In the genomic region with DNA sequence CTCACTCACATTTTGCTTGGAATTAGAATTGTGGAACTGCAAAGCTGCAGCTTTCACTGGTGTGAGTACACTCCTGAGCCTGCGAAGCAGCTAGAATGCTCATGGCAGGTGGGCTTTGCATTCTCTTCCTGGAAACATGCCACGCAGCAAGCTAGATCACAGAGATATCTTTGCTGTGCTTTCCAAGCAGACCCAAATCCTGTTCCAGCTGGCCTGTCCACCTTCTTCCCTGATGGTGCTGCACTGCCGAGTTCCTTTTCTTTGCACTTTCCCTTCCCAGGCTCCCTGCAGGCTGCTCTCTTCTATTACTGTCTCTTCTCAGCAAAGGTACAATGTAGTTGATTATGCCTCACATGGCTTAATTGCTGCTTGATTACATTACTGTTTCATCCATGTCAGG, we compare ENCODE assay signal across 14 cellular contexts.
"Had no signal": no experiment of that assay in that cellular context is flagged by ENCODE, and none has a peak within 500 bp of the region (broad histone marks: within the 10 kb centered on the region; RNA-seq: fewer than 3 reads in every experiment).

No MANE protein-coding gene starts in this region.

- H3K4me3 Mint-ChIP-seq: activated CD4-positive, alpha-beta memory T cell treated with anti-CD3 and anti-CD28 coated beads for 36 hours; activated T-cell treated with anti-CD3 and anti-CD28 coated beads, Interleukin-2, amount 50 U/mL, for 4 hours; neural crest cell; stimulated activated memory B cell treated with anti-CD40 and anti-IgM and Interleukin-4, amounts not matched to agents 10 μg/mL and 1 μg/mL and 100 μg/mL, for 72 hours had no signal

- H3K36me3 ChIP-seq: breast epithelium, left lung had no signal

- H3K27me3 ChIP-seq: breast epithelium, dorsolateral prefrontal cortex, left lung had no signal

- H3K27ac ChIP-seq: breast epithelium, left lung, parathyroid adenoma, VCaP had no signal

- ATAC-seq: activated naive CD4-positive, alpha-beta T cell treated with anti-CD3 and anti-CD28 coated beads, Interleukin-2, amount 50 U/mL, for 72 hours; activated T-cell treated with anti-CD3 and anti-CD28 coated beads, Interleukin-2, amount 50 U/mL, for 4 hours; esophagus mucosa; left lung; stimulated activated memory B cell treated with anti-CD40 and anti-IgM and Interleukin-4, amounts not matched to agents 10 μg/mL and 1 μg/mL and 100 μg/mL, for 72 hours had no signal

- H3K79me2 ChIP-seq: parathyroid adenoma had no signal

- H3K9ac ChIP-seq: parathyroid adenoma had no signal

- H3K4me3 ChIP-seq: breast epithelium, dorsolateral prefrontal cortex, left lung had no signal

- H2AFZ ChIP-seq: parathyroid adenoma had no signal

- H3K4me1 ChIP-seq: breast epithelium, left lung, parathyroid adenoma had no signal

- DNase-seq: activated CD4-positive, alpha-beta memory T cell treated with anti-CD3 and anti-CD28 coated beads for 36 hours; activated effector memory CD4-positive, alpha-beta T cell treated with anti-CD3 and anti-CD28 coated beads, Interleukin-2, amount 50 U/mL, for 16 hours; activated T-cell treated with anti-CD3 and anti-CD28 coated beads, Interleukin-2, amount 50 U/mL, for 4 hours; dorsolateral prefrontal cortex; left lung; mesendoderm; trophoblast cell had no signal

- H3K4me1 Mint-ChIP-seq: stimulated activated memory B cell treated with anti-CD40 and anti-IgM and Interleukin-4, amounts not matched to agents 10 μg/mL and 1 μg/mL and 100 μg/mL, for 72 hours had no signal

- H3K27ac Mint-ChIP-seq: activated CD4-positive, alpha-beta memory T cell treated with anti-CD3 and anti-CD28 coated beads for 36 hours; stimulated activated memory B cell treated with anti-CD40 and anti-IgM and Interleukin-4, amounts not matched to agents 10 μg/mL and 1 μg/mL and 100 μg/mL, for 72 hours had no signal

- H3K27me3 Mint-ChIP-seq: activated CD4-positive, alpha-beta memory T cell treated with anti-CD3 and anti-CD28 coated beads for 36 hours; stimulated activated memory B cell treated with anti-CD40 and anti-IgM and Interleukin-4, amounts not matched to agents 10 μg/mL and 1 μg/mL and 100 μg/mL, for 72 hours had no signal

- H3K9me3 Mint-ChIP-seq: activated CD4-positive, alpha-beta memory T cell treated with anti-CD3 and anti-CD28 coated beads for 36 hours; activated naive CD4-positive, alpha-beta T cell treated with anti-CD3 and anti-CD28 coated beads, Interleukin-2, amount 50 U/mL, for 72 hours had no signal

- H3K9me3 ChIP-seq: breast epithelium, left lung had no signal

- H3K36me3 Mint-ChIP-seq: stimulated activated memory B cell treated with anti-CD40 and anti-IgM and Interleukin-4, amounts not matched to agents 10 μg/mL and 1 μg/mL and 100 μg/mL, for 72 hours had no signal
